13 cellular contexts compared by ENCODE assay signal in the genomic region with DNA sequence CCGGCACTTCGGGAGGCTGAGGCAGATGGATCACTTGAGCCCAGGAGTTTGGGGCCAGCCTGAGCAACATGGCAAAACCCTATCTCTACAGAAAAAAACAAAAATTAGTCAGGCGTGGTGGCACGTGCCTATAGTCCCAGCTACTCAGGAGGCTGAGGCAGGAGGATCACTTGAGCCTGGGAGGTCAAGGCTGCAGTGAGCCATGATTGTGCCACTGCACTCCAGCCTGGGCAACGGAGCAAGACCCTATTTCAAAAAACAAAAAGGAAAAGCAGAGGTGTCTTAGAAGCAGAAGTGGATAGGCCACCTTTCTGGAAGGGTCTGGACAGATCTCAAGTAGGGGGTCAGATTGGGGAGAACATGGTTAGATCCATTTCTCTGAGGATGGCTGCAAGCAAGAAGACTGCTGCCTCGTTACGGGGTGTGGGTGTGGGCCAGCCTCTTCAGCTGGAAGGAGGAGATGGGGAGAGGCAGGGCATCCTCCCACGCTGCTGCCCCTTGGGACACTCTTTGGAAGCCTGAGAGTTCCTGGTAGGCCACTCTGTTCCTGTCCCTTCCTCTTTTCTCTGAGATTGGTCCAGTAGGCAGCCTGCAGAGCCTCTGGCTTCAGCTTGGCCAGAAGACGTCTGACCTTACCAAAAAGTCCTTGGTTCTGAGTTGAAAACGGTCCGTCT.
DNase-seq lines count a peak whose midpoint lies in the region; ATAC-seq and TF ChIP-seq lines count a peak whose summit lies in the region.
"Had no signal": no experiment of that assay in that cellular context is flagged by ENCODE, and none has a peak within 500 bp of the region (broad histone marks: within the 10 kb centered on the region; RNA-seq: fewer than 3 reads in every experiment).

No MANE protein-coding gene starts in this region.

- WGBS in testis, 2 donors, result 63 to 71% methylated on average over 10 to 11 of the region's 11 CpGs

- H3K9me3 ChIP-seq in T-helper 17 cell (ENCODE audit: control insufficient read depth, low read length, poor library complexity, severe bottlenecking), result no peaks in the 10 kb centered on the region
- H3K9me3 ChIP-seq in testis, result no peaks in the 10 kb centered on the region
- no peaks in the 10 kb centered on the region for H3K9me3 ChIP-seq in tibial artery
- H3K9me3 ChIP-seq: thoracic aorta had no signal

- ATAC-seq in activated naive CD4-positive, alpha-beta T cell treated with anti-CD3 and anti-CD28 coated beads, Interleukin-2, amount 50 U/mL, for 72 hours, result no peak
- ATAC-seq in T-helper 17 cell (no peak), left ventricle myocardium superior (peak; percentile 78)

- TF ChIP-seq POLR2A in testis (IDR thresholded peaks at IDR 0.05), result no peak

- intact Hi-C loops in left ventricle myocardium superior (cut with micrococcal nuclease) (no loop called here), testis (cut with DNase I; ENCODE audit: low total_unique reads) (no loop called here), tibial artery (cut with DNase I; ENCODE audit: low total_unique reads) (no loop called here)

- H3K27ac ChIP-seq in testis (peak overlapping the region in 1 of 2 donors; percentile 70), tibial artery (no peak overlapping the region)
- H3K27ac ChIP-seq: thoracic aorta had no signal

- H3K4me3 ChIP-seq in testis, result no peak overlapping the region
- H3K4me3 ChIP-seq in tibial artery, result no peak overlapping the region
- H3K4me3 ChIP-seq: thoracic aorta had no signal

- H3K27me3 Mint-ChIP-seq in T-helper 17 cell, result no peaks in the 10 kb centered on the region

- H3K27ac Mint-ChIP-seq in activated naive CD4-positive, alpha-beta T cell treated with anti-CD3 and anti-CD28 coated beads, Interleukin-2, amount 50 U/mL, for 72 hours, result peak overlapping the region; percentile 90 to 96
- H3K27ac Mint-ChIP-seq in T-helper 17 cell, result peak overlapping the region; percentile 14

- DNase-seq in activated naive CD4-positive, alpha-beta T cell treated with anti-CD3 and anti-CD28 coated beads, Interleukin-2, amount 50 U/mL, for 72 hours (ENCODE audit: low spot score in 2 of 2), result no peak
- DNase-seq in activated naive CD4-positive, alpha-beta T cell (lab: John Stamatoyannopoulos, UW), result no peak
- no peak for DNase-seq in T-helper 17 cell
- DNase-seq in left ventricle myocardium superior, result peak; percentile 82
- DNase-seq in testis, result peak; percentile 65
- no peak for DNase-seq in GDM1 (lab: John Stamatoyannopoulos, UW)
- no peak for DNase-seq in NCI-H146 (lab: John Stamatoyannopoulos, UW)
- no peak for DNase-seq in tibial artery
- DNase-seq: activated CD4-positive, alpha-beta T cell treated with anti-CD3 and anti-CD28 coated beads for 4 hours; hippocampal formation; NCI-H1694; NCI-H510A treated with DMSO at 0.1 percent for 48 hours had no signal

- H3K4me1 Mint-ChIP-seq in T-helper 17 cell, result peaks cover 42% of the 10 kb centered on the region

- peaks cover 11 to 18% of the 10 kb centered on the region in 2 donors for H3K36me3 Mint-ChIP-seq in activated naive CD4-positive, alpha-beta T cell treated with anti-CD3 and anti-CD28 coated beads, Interleukin-2, amount 50 U/mL, for 72 hours
- peaks cover 9% of the 10 kb centered on the region for H3K36me3 Mint-ChIP-seq in T-helper 17 cell (ENCODE audit: low read depth)

- H3K4me3 Mint-ChIP-seq in T-helper 17 cell, result no peak overlapping the region

- no peaks in the 10 kb centered on the region for H3K27me3 ChIP-seq in testis
- no peaks in the 10 kb centered on the region for H3K27me3 ChIP-seq in tibial artery

- H3K4me1 ChIP-seq in testis, result peaks cover 11% of the 10 kb centered on the region
- peaks cover 0 to 2% (median 0%) of the 10 kb centered on the region in 4 donors for H3K4me1 ChIP-seq in tibial artery

- H3K36me3 ChIP-seq in testis (ENCODE audit: low read depth, missing control alignments), result no peaks in the 10 kb centered on the region
- no peaks in the 10 kb centered on the region for H3K36me3 ChIP-seq in tibial artery
- H3K36me3 ChIP-seq: thoracic aorta had no signal

- H3K9me3 Mint-ChIP-seq in activated naive CD4-positive, alpha-beta T cell treated with anti-CD3 and anti-CD28 coated beads, Interleukin-2, amount 50 U/mL, for 72 hours, result peaks cover 0 to 7% of the 10 kb centered on the region in 2 donors

- no peak for TF ChIP-seq CTCF in testis (IDR thresholded peaks at IDR 0.05)
- TF ChIP-seq CTCF in tibial artery (IDR thresholded peaks at IDR 0.05), result no peak

Comparison
In these comparisons a context has a peak if more than half of its experiments do, and no peak if none do; other contexts are left out.
1. DNase-seq: peak in left ventricle myocardium superior (single experiment) and testis (single experiment); none in activated naive CD4-positive, alpha-beta T cell treated with anti-CD3 and anti-CD28 coated beads, Interleukin-2, amount 50 U/mL, for 72 hours (0 of 2), activated naive CD4-positive, alpha-beta T cell (0 of 4), T-helper 17 cell (0 of 3), GDM1 (single experiment), NCI-H146 (single experiment) and tibial artery (0 of 2).